28 cellular contexts compared by ENCODE assay signal in the genomic region with DNA sequence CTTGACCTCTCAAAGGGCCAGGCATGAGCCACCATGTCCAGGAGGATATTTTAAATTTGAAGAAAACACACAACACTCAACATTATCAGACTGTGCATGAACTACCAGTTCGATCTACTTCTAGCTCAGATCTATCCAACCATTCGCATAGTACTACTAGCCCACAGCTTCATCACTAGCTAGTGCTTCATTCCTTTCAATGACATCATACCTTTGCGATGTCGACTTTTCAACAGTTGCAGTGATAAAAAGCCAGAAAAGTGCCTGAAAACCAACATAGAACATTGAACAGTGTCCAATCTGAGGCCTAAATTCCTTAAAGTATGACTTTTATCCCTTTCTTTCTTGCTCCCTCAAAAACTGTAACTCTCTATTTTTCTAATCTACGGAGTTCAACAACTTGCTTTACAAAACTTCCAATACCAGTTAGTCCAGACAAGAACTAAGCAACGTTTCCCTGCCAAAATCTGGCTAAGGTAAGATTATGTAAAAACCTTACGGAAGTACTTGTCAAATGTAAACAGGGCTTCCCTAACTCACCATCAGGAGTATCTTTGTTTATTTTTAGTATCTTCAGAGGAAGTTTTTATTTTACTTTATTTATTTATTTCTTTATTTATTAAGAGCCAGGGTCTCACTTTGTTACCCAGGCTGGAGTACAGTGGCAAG.
A peak's percentile ranks its signal among the peaks of the same experiment; 100 is the strongest.
DNase-seq lines count a peak whose midpoint lies in the region; ATAC-seq and TF ChIP-seq lines count a peak whose summit lies in the region.
"Had no signal": no experiment of that assay in that cellular context is flagged by ENCODE, and none has a peak within 500 bp of the region (broad histone marks: within the 10 kb centered on the region; RNA-seq: fewer than 3 reads in every experiment).

No MANE protein-coding gene starts in this region.

- peak; percentile 75 for ATAC-seq in IMR-90 (ENCODE audit: low read depth)
- no peak for ATAC-seq in HG02623 (IDR thresholded peaks at IDR 0.05; ENCODE audit: unreplicated experiment)
- ATAC-seq: foreskin keratinocyte; naive thymus-derived CD4-positive, alpha-beta T cell; pancreas; stimulated activated naive B cell treated with anti-CD40 and anti-IgM and Interleukin-4, amounts not matched to agents 10 μg/mL and 1 μg/mL and 100 μg/mL, for 72 hours; T-cell had no signal

- H2AK9ac ChIP-seq in IMR-90 (replicated peaks; ENCODE audit: low read depth, low read length, poor library complexity): no peak overlapping the region

- H3K4me2 ChIP-seq in IMR-90 (ENCODE audit: low read depth, low read length): no peak overlapping the region; the same call in 1 of the 2 replicates
- H3K4me2 ChIP-seq in osteoblast (ENCODE audit: insufficient read depth, low read length): no peak overlapping the region

- H3K14ac ChIP-seq in IMR-90 (replicated peaks; ENCODE audit: low read depth, low read length): no peak overlapping the region; the same call in 1 of the 2 replicates

- H3K27me3 ChIP-seq in IMR-90 (ENCODE audit: control insufficient read depth, insufficient read depth, low read length): no peaks in the 10 kb centered on the region
- no peaks in the 10 kb centered on the region for H3K27me3 ChIP-seq in osteoblast (ENCODE audit: insufficient read depth, low read length)
- H3K27me3 ChIP-seq: BE2C, foreskin keratinocyte, pancreas, sigmoid colon, thyroid gland had no signal

- TF ChIP-seq CTCF in IMR-90 (conservative IDR thresholded peaks at IDR 0.05; ENCODE audit: low read depth, low read length): no peak
- TF ChIP-seq CTCF in epithelial cell of esophagus (IDR thresholded peaks at IDR 0.05; ENCODE audit: insufficient read depth, low read depth, low read length, missing control alignments): no peak
- TF ChIP-seq CTCF in osteoblast (IDR thresholded peaks at IDR 0.05; ENCODE audit: extremely low read depth, low read depth, low read length): no peak

- H3K4me1 Mint-ChIP-seq in immature natural killer cell: no peaks in the 10 kb centered on the region
- H3K4me1 Mint-ChIP-seq: activated naive CD8-positive, alpha-beta T cell treated with anti-CD3 and anti-CD28 coated beads for 36 hours; T-cell had no signal

- H3K4me1 ChIP-seq in IMR-90 (ENCODE audit: control insufficient read depth, insufficient read depth, low read length): peaks cover 2% of the 10 kb centered on the region
- H3K4me1 ChIP-seq in osteoblast (ENCODE audit: insufficient read depth, low read length): peaks cover 2% of the 10 kb centered on the region
- H3K4me1 ChIP-seq: foreskin keratinocyte, pancreas, sigmoid colon, thyroid gland had no signal

- peak overlapping the region; percentile 76; the same call in 1 of the 2 replicates for H2BK20ac ChIP-seq in IMR-90 (ENCODE audit: low read depth, low read length)

- no peak overlapping the region for H2AK5ac ChIP-seq in IMR-90 (ENCODE audit: low read depth, low read length)

- POLR2A ChIA-PET in IMR-90 (lab: Charles Lee; ENCODE audit: unreplicated experiment): no interaction called here

- no peak overlapping the region for H4K91ac ChIP-seq in IMR-90 (ENCODE audit: insufficient read depth, low read depth, low read length)

- H3K9ac ChIP-seq in IMR-90 (ENCODE audit: low read depth, low read length): no peak overlapping the region

- in situ Hi-C loops in IMR-90 (cut with MboI; ENCODE audit: low sequenced_read_pairs): no loop called here

- H3K9me3 Mint-ChIP-seq in immature natural killer cell: no peaks in the 10 kb centered on the region

- H3K9me3 ChIP-seq in IMR-90 (ENCODE audit: control insufficient read depth, insufficient read depth, low read length) (no peaks in the 10 kb centered on the region), osteoblast (ENCODE audit: low read depth, low read length) (no peaks in the 10 kb centered on the region)
- H3K9me3 ChIP-seq: BE2C, pancreas, sigmoid colon, thyroid gland had no signal

- H2BK120ac ChIP-seq in IMR-90 (ENCODE audit: low read depth, low read length): peak overlapping the region; percentile 69; the same call in 1 of the 2 replicates

- H3K79me1 ChIP-seq in IMR-90 (ENCODE audit: low read depth in 1 of 2, low read length in 2 of 2): no peaks in the 10 kb centered on the region

- DNase-seq in EH (ENCODE audit: low read depth): peak; percentile 56
- DNase-seq in IMR-90: peak; percentile 80
- DNase-seq in epithelial cell of esophagus (ENCODE audit: low read depth): peak; percentile 14
- no peak for DNase-seq in osteoblast (ENCODE audit: insufficient read length, low spot score, missing footprints)
- DNase-seq in immature natural killer cell: no peak
- no peak for DNase-seq in NCI-H187 (lab: John Stamatoyannopoulos, UW)
- DNase-seq: activated CD4-positive, alpha-beta T cell treated with anti-CD3 and anti-CD28 coated beads for 4 hours; activated naive CD8-positive, alpha-beta T cell treated with anti-CD3 and anti-CD28 coated beads for 36 hours; BE2C; COR-L47; foreskin keratinocyte; H9; hippocampal formation; kidney; naive thymus-derived CD4-positive, alpha-beta T cell; NCI-H146; OCI-M1; pancreas; SIG-M5; sigmoid colon; stimulated activated CD4-positive, alpha-beta T cell treated with anti-CD3 and anti-CD28 coated beads, Interleukin-2, amount 100 ng/mL, for 24 hours; stimulated activated naive B cell treated with anti-CD40 and anti-IgM and Interleukin-4, amounts not matched to agents 10 μg/mL and 1 μg/mL and 100 μg/mL, for 72 hours; T-cell; thyroid gland had no signal

- H2BK5ac ChIP-seq in IMR-90 (ENCODE audit: low read depth, low read length, poor library complexity, severe bottlenecking): peak overlapping the region; percentile 71

- H3K4me3 ChIP-seq in IMR-90 (ENCODE audit: insufficient read depth, low read depth, low read length): no peak overlapping the region
- H3K4me3 ChIP-seq in epithelial cell of esophagus (ENCODE audit: low read length): no peak overlapping the region
- no peak overlapping the region for H3K4me3 ChIP-seq in osteoblast (ENCODE audit: insufficient read depth, low read length)
- H3K4me3 ChIP-seq: pancreas, sigmoid colon, thyroid gland had no signal

- CTCF ChIA-PET in IMR-90 (lab: Yijun Ruan, JAX): no interaction called here

- H3K36me3 Mint-ChIP-seq in immature natural killer cell: no peaks in the 10 kb centered on the region
- H3K36me3 Mint-ChIP-seq: brain, T-cell had no signal

- H4K8ac ChIP-seq in IMR-90 (ENCODE audit: low read depth in 2 of 2, low read length in 2 of 2): peak overlapping the region in 1 of 2 experiments; percentile 65; a peak in 1 of 4 replicates

- no peaks in the 10 kb centered on the region for H3K79me2 ChIP-seq in osteoblast (ENCODE audit: insufficient read depth, low read length)

- no peak overlapping the region for H3K27ac ChIP-seq in IMR-90 (ENCODE audit: insufficient read depth, low read length)
- H3K27ac ChIP-seq in osteoblast (ENCODE audit: low read depth, low read length): peak overlapping the region; percentile 52
- H3K27ac ChIP-seq: foreskin keratinocyte, pancreas, sigmoid colon, thyroid gland had no signal

- no peak overlapping the region for H3K56ac ChIP-seq in IMR-90 (ENCODE audit: extremely low read depth, insufficient read depth, low read length)

- BruUV-seq in IMR-90 (replicated peaks; lab: Mats Ljungman, UMichigan): no TSS peak

- no peak for TF ChIP-seq RAD21 in IMR-90 (IDR thresholded peaks at IDR 0.05; ENCODE audit: low read length)

- H3K4me3 Mint-ChIP-seq in immature natural killer cell: no peak overlapping the region
- H3K4me3 Mint-ChIP-seq: activated naive CD8-positive, alpha-beta T cell treated with anti-CD3 and anti-CD28 coated beads for 36 hours; brain; dendritic cell treated with granulocyte-macrophage colony-stimulating factor and Interleukin-4, amounts not matched to agents 40 ng/mL and 50 ng/mL, for 4 days; H9; memory B cell; naive thymus-derived CD4-positive, alpha-beta T cell; stimulated activated naive B cell treated with anti-CD40 and anti-IgM and Interleukin-4, amounts not matched to agents 10 μg/mL and 1 μg/mL and 100 μg/mL, for 72 hours; T-cell had no signal

- H2AFZ ChIP-seq in IMR-90 (replicated peaks; ENCODE audit: low read length, poor library complexity): no peak overlapping the region
- H2AFZ ChIP-seq in osteoblast (ENCODE audit: low read length): no peak overlapping the region

- dilution Hi-C loops in IMR-90 (cut with HindIII; ENCODE audit: low sequenced_read_pairs, unreplicated experiment): no loop called here

- no peak overlapping the region for H3K27ac Mint-ChIP-seq in immature natural killer cell
- H3K27ac Mint-ChIP-seq: activated naive CD8-positive, alpha-beta T cell treated with anti-CD3 and anti-CD28 coated beads for 36 hours; dendritic cell treated with granulocyte-macrophage colony-stimulating factor and Interleukin-4, amounts not matched to agents 40 ng/mL and 50 ng/mL, for 4 days; memory B cell; naive thymus-derived CD4-positive, alpha-beta T cell; T-cell had no signal

- no peak for TF ChIP-seq POLR2A in IMR-90 (IDR thresholded peaks at IDR 0.05; ENCODE audit: low read depth, low read length)

- H4K20me1 ChIP-seq in IMR-90 (ENCODE audit: insufficient read depth, low read length): no peaks in the 10 kb centered on the region
- H4K20me1 ChIP-seq in osteoblast (ENCODE audit: insufficient read depth, low read length): no peaks in the 10 kb centered on the region

- 0 out of 2 replicates have a peak, but pooled peaks cover 12% of the 10 kb centered on the region for H3K9me1 ChIP-seq in IMR-90 (ENCODE audit: insufficient read depth, low read length)

- peak overlapping the region; percentile 60; the same call in 1 of the 2 replicates for H3K18ac ChIP-seq in IMR-90 (ENCODE audit: low read depth, low read length)

- intact Hi-C loops in IMR-90 (cut with micrococcal nuclease): no loop called here

- H3K4ac ChIP-seq in IMR-90 (ENCODE audit: low read depth, low read length): peak overlapping the region; percentile 33; the same call in 1 of the 2 replicates

- H4K5ac ChIP-seq in IMR-90 (ENCODE audit: low read depth, low read length): no peak overlapping the region

- H3K27me3 Mint-ChIP-seq in immature natural killer cell (ENCODE audit: low read depth in 3 of 3): peaks cover 0 to 5% (median 0%) of the 10 kb centered on the region in 3 donors
- H3K27me3 Mint-ChIP-seq: activated naive CD8-positive, alpha-beta T cell treated with anti-CD3 and anti-CD28 coated beads for 36 hours; stimulated activated naive B cell treated with anti-CD40 and anti-IgM and Interleukin-4, amounts not matched to agents 10 μg/mL and 1 μg/mL and 100 μg/mL, for 72 hours; T-cell had no signal

- H2BK15ac ChIP-seq in IMR-90 (ENCODE audit: low read depth, low read length): no peak overlapping the region

- no peak overlapping the region for H3K23ac ChIP-seq in IMR-90 (ENCODE audit: low read depth, low read length)

- WGBS in IMR-90 (ENCODE audit: extremely low coverage in 2 of 2, insufficient read length in 1 of 2), 2 experiments: 65% methylated on average over 3 of the region's 7 CpGs; no CpG with 5 or more reads in 1 of the 2 experiments

- H3K36me3 ChIP-seq in IMR-90 (ENCODE audit: control insufficient read depth, insufficient read depth, low read length): no peaks in the 10 kb centered on the region
- no peaks in the 10 kb centered on the region for H3K36me3 ChIP-seq in osteoblast (ENCODE audit: insufficient read depth, low read length)
- H3K36me3 ChIP-seq: BE2C, pancreas, sigmoid colon, thyroid gland had no signal

TF ChIP-seq in IMR-90, 13 proteins besides CTCF, POLR2A, EP300 and RAD21 (continues in another document):
- TF ChIP-seq MAFK (IDR thresholded peaks at IDR 0.05; ENCODE audit: low read depth, low read length): no peak
- TF ChIP-seq RFX5 (IDR thresholded peaks at IDR 0.05; ENCODE audit: low read depth, low read length): no peak
- no peak for TF ChIP-seq NFE2L2 (IDR thresholded peaks at IDR 0.05; ENCODE audit: low read depth, low read length)

Comparison
In these comparisons a context has a peak if more than half of its experiments do, and no peak if none do; other contexts are left out.
1. DNase-seq: peak in EH (single experiment), IMR-90 (single experiment) and epithelial cell of esophagus (single experiment); none in osteoblast (single experiment), immature natural killer cell (0 of 3) and NCI-H187 (0 of 2).